In genomic region chr3:15556512-15556911, GRCh38 we compare ENCODE assay signal across 9 cellular contexts. TPM values are rescaled to one million over a fixed set of nuclear protein-coding genes. Genes with fewer than 3 reads are reported as not detected.
DNase-seq lines count a peak whose midpoint lies in the region; ATAC-seq and TF ChIP-seq lines count a peak whose summit lies in the region.
"Had no signal": no experiment of that assay in that cellular context is flagged by ENCODE, and none has a peak within 500 bp of the region (broad histone marks: within the 10 kb centered on the region; RNA-seq: fewer than 3 reads in every experiment).

No MANE protein-coding gene starts in this region.

- H3K79me2 ChIP-seq in PC-9 (ENCODE audit: low read depth) = no peaks in the 10 kb centered on the region

- no peak overlapping the region for H3K27ac ChIP-seq in substantia nigra (ENCODE audit: low read depth, low read length, poor library complexity, severe bottlenecking)
- no peak overlapping the region for H3K27ac ChIP-seq in PC-9
- no peak overlapping the region for H3K27ac ChIP-seq in uterus

- H2AFZ ChIP-seq in PC-9 = no peak overlapping the region

- intact Hi-C loops in PC-9 (cut with micrococcal nuclease; ENCODE audit: unreplicated experiment) = loop anchor here (5.0 kb wide), 3 partner anchors 289 to 449 kb away; no protein-coding TSS in a partner anchor
- intact Hi-C loops in uterus (cut with DNase I; ENCODE audit: low total_unique reads) = no loop called here

- peak; percentile 78 for ATAC-seq in GM18873 (IDR thresholded peaks at IDR 0.05; ENCODE audit: low FRiP score, unreplicated experiment)
- peak; percentile 84 for ATAC-seq in HG02588 (IDR thresholded peaks at IDR 0.05; ENCODE audit: unreplicated experiment)
- peak; percentile 92 to 93 for ATAC-seq in naive B cell (ENCODE audit: low read depth in 2 of 2)

- no peaks in the 10 kb centered on the region for H4K20me1 ChIP-seq in PC-9 (ENCODE audit: insufficient read depth)

- H3K4me1 ChIP-seq in PC-9 (replicated peaks; ENCODE audit: insufficient read depth) = 0 out of 2 replicates have a peak, but pooled peaks cover 3% of the 10 kb centered on the region
- no peaks in the 10 kb centered on the region for H3K4me1 ChIP-seq in uterus

- peak overlapping the region in 7 of 8 donors; percentile 43 to 77 (median 66) for H3K4me3 Mint-ChIP-seq in naive B cell

- H3K9me2 ChIP-seq in PC-9 (ENCODE audit: insufficient read depth) = no peaks in the 10 kb centered on the region

- TF ChIP-seq CTCF in PC-9 (conservative IDR thresholded peaks at IDR 0.05) (no peak), uterus (IDR thresholded peaks at IDR 0.05) (no peak)

- peak overlapping the region; percentile 96 to 98 (median 98) for H3K27ac Mint-ChIP-seq in naive B cell

- no TSS peak for BruUV-seq in PC-9 (replicated peaks; lab: Mats Ljungman, UMichigan)

- 0 out of 2 replicates have a peak, but pooled peaks cover 7% of the 10 kb centered on the region for H3F3A ChIP-seq in PC-9 (ENCODE audit: insufficient read depth, low read depth)

- TF ChIP-seq POLR2A in uterus (IDR thresholded peaks at IDR 0.05) = no peak

- H3K36me3 Mint-ChIP-seq in naive B cell = peaks cover 0 to 10% of the 10 kb centered on the region in 2 donors

- H3K27me3 ChIP-seq in PC-9 (ENCODE audit: insufficient read depth, low read depth) = no peaks in the 10 kb centered on the region
- H3K27me3 ChIP-seq in uterus = no peaks in the 10 kb centered on the region

- no peaks in the 10 kb centered on the region for H3K9me3 ChIP-seq in PC-9 (ENCODE audit: insufficient read depth, low read depth)
- H3K9me3 ChIP-seq in uterus = no peaks in the 10 kb centered on the region

- H3K4me3 ChIP-seq in PC-9 (no peak overlapping the region), uterus (no peak overlapping the region)

- CTCF ChIA-PET in PC-9 (lab: Charles Lee) = interaction anchor here (0.7 kb wide), 1 partner anchor 350 kb away, joined by 4 read pairs; no protein-coding TSS in a partner anchor

- H3K9me3 Mint-ChIP-seq in naive B cell = no peaks in the 10 kb centered on the region

- H3K4me1 Mint-ChIP-seq in naive B cell = peaks cover 17 to 33% (median 19%) of the 10 kb centered on the region in 3 donors

- no peak overlapping the region for H3K4me2 ChIP-seq in PC-9

- POLR2A ChIA-PET in PC-9 (lab: Charles Lee; ENCODE audit: unreplicated experiment) = no interaction called here

- H3K36me3 ChIP-seq in PC-9 (ENCODE audit: low read depth) (0 out of 2 replicates have a peak, but pooled peaks cover 3% of the 10 kb centered on the region), uterus (no peaks in the 10 kb centered on the region)

- no peaks in the 10 kb centered on the region for H3K27me3 Mint-ChIP-seq in naive B cell

- DNase-seq in MV-4-11 (lab: John Stamatoyannopoulos, UW) = peak; percentile 97
- DNase-seq in naive B cell = peak; percentile 81
- DNase-seq in substantia nigra (lab: John Stamatoyannopoulos, UW) = no peak
- no peak for DNase-seq in PC-9
- no peak for DNase-seq in SHP77 (lab: John Stamatoyannopoulos, UW)
- DNase-seq in uterus = no peak

RNA-seq across cellular contexts. Expression of gene COLQ, which starts 35.0 kb away (rescaled TPM):
- polyA plus RNA-seq in naive B cell (ENCODE audit: low read depth in 6 of 6) = under 1 TPM in 2 of 6 donors, not detected in 4; 0.17 to 0.45 TPM
- total RNA-seq in PC-9 (2021) (0.79 TPM in 1 of 2 replicates, not detected in the other), uterus (10 to 100 TPM in 1 of 4 donors, 1 to 10 TPM in 3; 2.6 to 21.3 (median 4.0) TPM)
- total RNA-seq: HT1080 had no signal

RNA-seq across cellular contexts. Expression of gene HACL1, which starts 44.9 kb away (rescaled TPM):
- 10 to 100 TPM; 25.5 to 46.4 (median 36.5) TPM for polyA plus RNA-seq in naive B cell (ENCODE audit: low read depth in 6 of 6)
- 28.7 and 31.7 TPM in 2 replicates for total RNA-seq in PC-9 (2021)
- 10 to 100 TPM; 18.5 to 93.0 (median 25.7) TPM for total RNA-seq in uterus

RNA-seq across cellular contexts. Expression of gene BTD, which starts 45.0 kb away (rescaled TPM):
- 10 to 100 TPM; 10.9 to 18.0 (median 12.5) TPM for polyA plus RNA-seq in naive B cell (ENCODE audit: low read depth in 6 of 6)
- total RNA-seq in PC-9 (2021) (15.6 and 18.1 TPM in 2 replicates), uterus (10 to 100 TPM in 3 of 4 donors, 1 to 10 TPM in 1; 6.5 to 31.3 (median 21.5) TPM)

Comparison
In these comparisons a context has a peak if more than half of its experiments do, and no peak if none do; other contexts are left out.
1. DNase-seq: peak in MV-4-11 (single experiment) and naive B cell (single experiment); none in substantia nigra (0 of 49), PC-9 (0 of 2), SHP77 (0 of 2) and uterus (0 of 2).
2. Peak in every context shown above with its lines, with median percentiles within 50 percentile points of each other: ATAC-seq.